ENCODE assay signal across 10 cellular contexts in the genomic region with DNA sequence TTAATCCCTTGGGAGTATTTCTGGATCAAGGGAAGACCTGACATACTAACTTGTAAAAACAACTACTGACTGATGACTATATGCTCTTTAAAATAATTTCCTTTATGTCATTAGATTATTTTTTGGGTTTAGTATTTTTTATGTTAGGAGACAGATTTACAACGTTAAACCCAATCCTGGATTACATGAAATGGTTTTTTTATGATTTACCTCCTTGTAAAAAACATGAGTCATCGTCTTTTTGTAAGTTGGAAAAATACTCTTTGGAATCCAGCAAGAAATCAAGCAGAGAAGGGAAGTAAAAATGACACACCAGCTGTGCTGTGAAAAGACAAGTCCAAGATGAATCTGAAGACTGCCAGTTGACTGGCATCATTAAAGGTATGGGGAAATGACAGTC. TPM values are rescaled to one million over a fixed set of nuclear protein-coding genes. Genes with fewer than 3 reads are reported as not detected.
A peak's percentile ranks its signal among the peaks of the same experiment; 100 is the strongest.
DNase-seq lines count a peak whose midpoint lies in the region; ATAC-seq and TF ChIP-seq lines count a peak whose summit lies in the region.
"Had no signal": no experiment of that assay in that cellular context is flagged by ENCODE, and none has a peak within 500 bp of the region (broad histone marks: within the 10 kb centered on the region; RNA-seq: fewer than 3 reads in every experiment).

No MANE protein-coding gene starts in this region.

- H3K4me3 Mint-ChIP-seq in activated T-helper 17 cell treated with anti-CD3 and anti-CD28 coated beads, Interleukin-2, amount 50 U/mL, for 72 hours, result peak overlapping the region; percentile 52
- H3K4me3 Mint-ChIP-seq in progenitor cell of endocrine pancreas (ENCODE audit: low read depth), result no peak overlapping the region

- peak overlapping the region; percentile 29 for H3K27ac ChIP-seq in A673 (ENCODE audit: low read depth, low read length, poor library complexity, severe bottlenecking)

- ATAC-seq in activated T-helper 17 cell treated with anti-CD3 and anti-CD28 coated beads, Interleukin-2, amount 50 U/mL, for 72 hours (replicated peaks), result no peak
- no peak for ATAC-seq in GM21717 (IDR thresholded peaks at IDR 0.05; ENCODE audit: unreplicated experiment)

- POLR2A ChIA-PET in A673 (lab: Charles Lee; ENCODE audit: low non-redundant PET), result no interaction called here

- TF ChIP-seq CTCF in A673 (conservative IDR thresholded peaks at IDR 0.05; ENCODE audit: low read depth, low read length), result no peak
- no peak for TF ChIP-seq CTCF in progenitor cell of endocrine pancreas (IDR thresholded peaks at IDR 0.05; ENCODE audit: unreplicated experiment)

- no peaks in the 10 kb centered on the region for H3K27me3 ChIP-seq in A673 (replicated peaks; ENCODE audit: insufficient read depth, low read depth, low read length, poor library complexity)

- H3K9me3 Mint-ChIP-seq in activated T-helper 17 cell treated with anti-CD3 and anti-CD28 coated beads, Interleukin-2, amount 50 U/mL, for 72 hours, result no peaks in the 10 kb centered on the region
- H3K9me3 Mint-ChIP-seq in progenitor cell of endocrine pancreas (ENCODE audit: low read depth), result no peaks in the 10 kb centered on the region

- no TSS peak for BruUV-seq in A673 (replicated peaks; lab: Mats Ljungman, UMichigan)

- CTCF ChIA-PET in A673 (lab: Charles Lee), result no interaction called here

- DNase-seq in A673 (ENCODE audit: low spot score), result peak; percentile 76
- DNase-seq in ELR (ENCODE audit: low read depth), result peak; percentile 72
- peak; percentile 61 for DNase-seq in inferior parietal cortex (ENCODE audit: extremely low spot score)
- no peak for DNase-seq in DMS53 (lab: John Stamatoyannopoulos, UW)
- no peak for DNase-seq in NCI-H1436 (lab: John Stamatoyannopoulos, UW)
- DNase-seq in progenitor cell of endocrine pancreas (ENCODE audit: low spot score, unreplicated experiment), result no peak
- DNase-seq: OCI-M1; stimulated activated CD4-positive, alpha-beta T cell treated with anti-CD3 and anti-CD28 coated beads, Interleukin-12 subunit alpha, Interleukin-12 subunit beta, amount 100 ng/mL, for 4 hours had no signal

- H3K27ac Mint-ChIP-seq in activated T-helper 17 cell treated with anti-CD3 and anti-CD28 coated beads, Interleukin-2, amount 50 U/mL, for 72 hours, result peak overlapping the region; percentile 68
- no peak overlapping the region for H3K27ac Mint-ChIP-seq in progenitor cell of endocrine pancreas

- peaks cover 28% of the 10 kb centered on the region for H3K4me1 ChIP-seq in A673 (ENCODE audit: insufficient read depth, low read length, poor library complexity, severe bottlenecking)

- H3K4me3 ChIP-seq in A673 (ENCODE audit: low read depth, low read length, poor library complexity, severe bottlenecking), result no peak overlapping the region

- H3K36me3 ChIP-seq in A673 (ENCODE audit: insufficient read depth, low read length, poor library complexity, severe bottlenecking), result peaks cover 28% of the 10 kb centered on the region

- H3K9me3 ChIP-seq in A673 (ENCODE audit: low read depth, low read length, poor library complexity, severe bottlenecking), result no peaks in the 10 kb centered on the region

- intact Hi-C loops in A673 (cut with micrococcal nuclease; ENCODE audit: unreplicated experiment), result no loop called here

- H3K4me1 Mint-ChIP-seq in activated T-helper 17 cell treated with anti-CD3 and anti-CD28 coated beads, Interleukin-2, amount 50 U/mL, for 72 hours, result peaks cover 73% of the 10 kb centered on the region
- peaks cover 10% of the 10 kb centered on the region for H3K4me1 Mint-ChIP-seq in progenitor cell of endocrine pancreas (ENCODE audit: low read depth)

- peaks cover 100% of the 10 kb centered on the region for H3K36me3 Mint-ChIP-seq in activated T-helper 17 cell treated with anti-CD3 and anti-CD28 coated beads, Interleukin-2, amount 50 U/mL, for 72 hours (ENCODE audit: low read depth)
- peaks cover 16% of the 10 kb centered on the region for H3K36me3 Mint-ChIP-seq in progenitor cell of endocrine pancreas (ENCODE audit: insufficient read depth)

- no peaks in the 10 kb centered on the region for H3K27me3 Mint-ChIP-seq in activated T-helper 17 cell treated with anti-CD3 and anti-CD28 coated beads, Interleukin-2, amount 50 U/mL, for 72 hours
- H3K27me3 Mint-ChIP-seq in progenitor cell of endocrine pancreas, result no peaks in the 10 kb centered on the region

RNA-seq across cellular contexts. Expression of gene STK4, which starts 6.7 kb away (rescaled TPM):
- 52.7 and 53.2 TPM in 2 replicates for total RNA-seq in A673 (2021)
- total RNA-seq in activated T-helper 17 cell treated with anti-CD3 and anti-CD28 coated beads, Interleukin-2, amount 50 U/mL, for 72 hours, result 100 to 1,000 TPM; 168 to 215 TPM
- 36.3 and 37.4 TPM in 2 replicates for total RNA-seq in progenitor cell of endocrine pancreas

RNA-seq across cellular contexts. Expression of gene TOMM34, which starts 12.9 kb away (rescaled TPM):
- 49.3 and 53.5 TPM in 2 replicates for total RNA-seq in A673 (2021)
- 10 to 100 TPM; 40.1 to 44.8 TPM for total RNA-seq in activated T-helper 17 cell treated with anti-CD3 and anti-CD28 coated beads, Interleukin-2, amount 50 U/mL, for 72 hours
- total RNA-seq in progenitor cell of endocrine pancreas, result 40.1 and 40.9 TPM in 2 replicates

Comparison
In these comparisons a context has a peak if more than half of its experiments do, and no peak if none do; other contexts are left out.
1. DNase-seq: peak in A673 (single experiment), ELR (single experiment) and inferior parietal cortex (single experiment); none in DMS53 (single experiment), NCI-H1436 (single experiment) and progenitor cell of endocrine pancreas (single experiment).